In the genomic region with DNA sequence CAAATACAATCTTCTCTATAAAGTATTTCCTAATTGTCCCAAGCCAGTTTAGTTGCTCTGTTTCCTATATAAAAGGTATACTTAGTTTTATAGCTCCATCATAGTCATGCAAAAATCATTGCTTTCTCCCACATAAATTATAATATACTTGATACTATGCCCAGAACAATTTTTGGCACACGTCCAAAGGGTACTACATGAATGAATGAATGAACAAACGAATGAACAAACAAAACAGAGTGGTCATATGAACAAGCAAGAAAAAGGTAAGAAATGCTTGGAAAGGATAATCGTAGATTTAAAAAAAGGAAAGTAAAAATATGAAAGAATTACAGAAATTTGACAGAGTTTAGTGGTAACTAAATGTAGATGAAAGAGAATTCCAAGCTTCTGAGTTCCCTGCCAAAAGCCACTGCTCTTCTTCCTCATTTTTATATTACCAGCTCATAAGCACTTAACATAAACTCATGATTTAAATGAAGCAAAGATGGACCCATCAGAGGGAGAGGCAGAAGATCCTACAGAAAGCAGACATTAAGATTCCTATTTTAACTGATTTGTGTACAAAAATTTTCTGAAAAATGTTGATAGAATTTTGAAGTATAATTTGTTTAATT, we compare ENCODE assay signal across 13 cellular contexts.
A peak's percentile ranks its signal among the peaks of the same experiment; 100 is the strongest.
DNase-seq lines count a peak whose midpoint lies in the region; ATAC-seq and TF ChIP-seq lines count a peak whose summit lies in the region.
"Had no signal": no experiment of that assay in that cellular context is flagged by ENCODE, and none has a peak within 500 bp of the region (broad histone marks: within the 10 kb centered on the region; RNA-seq: fewer than 3 reads in every experiment).

No MANE protein-coding gene starts in this region.

- DNase-seq in GM04503 (ENCODE audit: low read depth) = peak; percentile 6
- DNase-seq in NCI-H446 treated with DMSO at 0.1 percent for 48 hours (lab: John Stamatoyannopoulos, UW) = peak; percentile 42
- peak; percentile 2 for DNase-seq in epithelial cell of esophagus (ENCODE audit: low read depth)
- peak; percentile 14 for DNase-seq in skeletal muscle cell (ENCODE audit: low read depth)
- DNase-seq in NCI-H2171 (lab: John Stamatoyannopoulos, UW) = no peak
- DNase-seq in AML-193 (lab: John Stamatoyannopoulos, UW) = no peak
- DNase-seq: activated CD4-positive, alpha-beta T cell treated with anti-CD3 and anti-CD28 coated beads for 48 hours; activated T-cell treated with anti-CD3 and anti-CD28 coated beads, Interleukin-2, amount 50 U/mL, for 24 hours; CD8-positive, alpha-beta memory T cell; NK-92 treated with Interleukin-12 subunit alpha and Interleukin-12 subunit beta, amount 100 ng/mL, for 24 hours; Right ventricle myocardium superior; stimulated activated CD4-positive, alpha-beta T cell treated with anti-CD3 and anti-CD28 coated beads, Interleukin-15, amount 100 ng/mL, for 24 hours had no signal

- no peak for TF ChIP-seq CTCF in epithelial cell of esophagus (IDR thresholded peaks at IDR 0.05; ENCODE audit: insufficient read depth, low read depth, low read length, missing control alignments)

- H3K4me3 ChIP-seq in epithelial cell of esophagus (ENCODE audit: low read length) (no peak overlapping the region), skeletal muscle cell (ENCODE audit: low read depth, low read length) (no peak overlapping the region)

- ATAC-seq in GM19395 (IDR thresholded peaks at IDR 0.05; ENCODE audit: unreplicated experiment) = no peak

Comparison
In these comparisons a context has a peak if more than half of its experiments do, and no peak if none do; other contexts are left out.
1. DNase-seq: peak in GM04503 (single experiment), NCI-H446 treated with DMSO at 0.1 percent for 48 hours (single experiment), epithelial cell of esophagus (single experiment) and skeletal muscle cell (single experiment); none in NCI-H2171 (single experiment) and AML-193 (0 of 2).